Comparison of ENCODE assay signal across 1 cellular context in the genomic region with DNA sequence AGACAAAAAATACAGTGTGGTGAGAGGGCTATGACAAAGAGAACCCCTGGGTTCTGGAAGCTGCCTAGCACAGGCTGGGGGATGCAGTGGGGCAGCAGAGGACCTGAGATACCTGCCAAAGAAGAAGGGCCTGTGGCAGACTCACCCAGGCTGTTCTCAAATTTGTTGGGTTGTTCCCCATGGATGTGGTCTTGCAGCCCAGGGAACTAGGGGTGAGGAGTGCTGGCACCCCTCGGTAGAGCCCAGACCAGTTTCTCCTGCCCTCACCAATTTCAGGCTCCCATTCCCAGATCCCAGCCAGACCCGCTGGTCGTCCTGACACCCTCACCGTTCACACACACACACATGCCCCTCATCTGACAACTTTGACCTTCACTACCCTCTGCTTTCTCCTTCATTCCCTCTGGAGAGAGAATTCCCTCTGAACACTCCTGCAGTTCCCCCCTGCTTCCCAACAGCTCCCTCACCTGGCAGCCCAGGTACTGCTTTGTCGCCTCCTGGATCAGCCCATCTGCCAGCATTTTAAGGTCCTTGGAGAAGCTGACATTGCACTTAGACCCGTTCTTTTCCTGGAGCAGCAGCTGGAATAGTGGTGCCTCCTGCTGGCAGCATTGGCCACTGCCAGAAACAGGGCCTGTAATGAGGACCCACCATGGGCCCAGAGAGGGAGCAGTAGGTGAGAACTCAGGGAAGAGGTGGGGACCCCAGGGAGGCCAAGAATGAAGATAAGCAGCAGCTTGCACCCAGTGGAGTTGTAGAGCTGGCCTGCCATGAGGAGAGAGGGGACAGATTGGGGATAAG.
A peak's percentile ranks its signal among the peaks of the same experiment; 100 is the strongest.
TF ChIP-seq lines count a peak whose summit lies in the region.

No MANE protein-coding gene starts in this region.

TF ChIP-seq in HEK293, 187 proteins besides CTCF, POLR2A, EP300 and RAD21 (continued from another document):
- TF ChIP-seq ZNF580 (tag by site-specific recombination; IDR thresholded peaks at IDR 0.05), result peak; percentile 55; the same call in 1 of the 2 replicates
- TF ChIP-seq IKZF3 (tag by site-specific recombination; IDR thresholded peaks at IDR 0.05), result peak; percentile 85
- TF ChIP-seq ZNF366 (tag by site-specific recombination; conservative IDR thresholded peaks at IDR 0.05), result peak; percentile 63
- TF ChIP-seq, protein P1, sequence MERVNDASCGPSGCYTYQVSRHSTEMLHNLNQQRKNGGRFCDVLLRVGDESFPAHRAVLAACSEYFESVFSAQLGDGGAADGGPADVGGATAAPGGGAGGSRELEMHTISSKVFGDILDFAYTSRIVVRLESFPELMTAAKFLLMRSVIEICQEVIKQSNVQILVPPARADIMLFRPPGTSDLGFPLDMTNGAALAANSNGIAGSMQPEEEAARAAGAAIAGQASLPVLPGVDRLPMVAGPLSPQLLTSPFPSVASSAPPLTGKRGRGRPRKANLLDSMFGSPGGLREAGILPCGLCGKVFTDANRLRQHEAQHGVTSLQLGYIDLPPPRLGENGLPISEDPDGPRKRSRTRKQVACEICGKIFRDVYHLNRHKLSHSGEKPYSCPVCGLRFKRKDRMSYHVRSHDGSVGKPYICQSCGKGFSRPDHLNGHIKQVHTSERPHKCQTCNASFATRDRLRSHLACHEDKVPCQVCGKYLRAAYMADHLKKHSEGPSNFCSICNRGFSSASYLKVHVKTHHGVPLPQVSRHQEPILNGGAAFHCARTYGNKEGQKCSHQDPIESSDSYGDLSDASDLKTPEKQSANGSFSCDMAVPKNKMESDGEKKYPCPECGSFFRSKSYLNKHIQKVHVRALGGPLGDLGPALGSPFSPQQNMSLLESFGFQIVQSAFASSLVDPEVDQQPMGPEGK (tag by site-specific recombination; IDR thresholded peaks at IDR 0.05), result 0 out of 2 replicates have a peak, but pooled peaks have one; percentile 25
- peak; percentile 73 for TF ChIP-seq ZNF654 (tag by site-specific recombination; IDR thresholded peaks at IDR 0.05; ENCODE audit: low read depth)
- TF ChIP-seq GLIS1 (tag by site-specific recombination; IDR thresholded peaks at IDR 0.05), result peak; percentile 55; the same call in 1 of the 2 replicates
- no peak for TF ChIP-seq TCF7L2 (IDR thresholded peaks at IDR 0.05; ENCODE audit: borderline replicate concordance, low read depth, low read length)
- no peak for TF ChIP-seq KLF7 (tag by site-specific recombination; IDR thresholded peaks at IDR 0.05; ENCODE audit: borderline replicate concordance)
- 0 out of 2 replicates have a peak, but pooled peaks have one; percentile 12 for TF ChIP-seq GLIS2 (tag by site-specific recombination; IDR thresholded peaks at IDR 0.05)
- no peak for TF ChIP-seq ZNF704 (tag by site-specific recombination; IDR thresholded peaks at IDR 0.05)
- peak; percentile 90 for TF ChIP-seq ZFP69B (tag by site-specific recombination; IDR thresholded peaks at IDR 0.05)
- no peak for TF ChIP-seq KLF9 (tag by site-specific recombination; IDR thresholded peaks at IDR 0.05; ENCODE audit: low read depth)
- TF ChIP-seq ZNF596 (tag by site-specific recombination; IDR thresholded peaks at IDR 0.05), result no peak
- TF ChIP-seq ZNF701 (tag by site-specific recombination; IDR thresholded peaks at IDR 0.05), result no peak
- no peak for TF ChIP-seq ZNF664 (tag by site-specific recombination; IDR thresholded peaks at IDR 0.05)
- peak; percentile 53; the same call in 1 of the 2 replicates for TF ChIP-seq ZEB2 (tag by site-specific recombination; IDR thresholded peaks at IDR 0.05)
- peak; percentile 79; the same call in 1 of the 2 replicates for TF ChIP-seq ZNF501 (tag by site-specific recombination; IDR thresholded peaks at IDR 0.05)
- TF ChIP-seq ZNF24 (tag by site-specific recombination; IDR thresholded peaks at IDR 0.05), result peak; percentile 64; the same call in 1 of the 2 replicates
- no peak for TF ChIP-seq ZNF560 (tag by site-specific recombination; IDR thresholded peaks at IDR 0.05; ENCODE audit: borderline replicate concordance)
- TF ChIP-seq MYNN (tag by site-specific recombination; IDR thresholded peaks at IDR 0.05; ENCODE audit: borderline replicate concordance), result no peak
- TF ChIP-seq ZXDB (tag by site-specific recombination; IDR thresholded peaks at IDR 0.05), result 0 out of 2 replicates have a peak, but pooled peaks have one; percentile 18
- no peak for TF ChIP-seq ZNF202 (tag by site-specific recombination; IDR thresholded peaks at IDR 0.05; ENCODE audit: borderline replicate concordance)
- TF ChIP-seq ZBTB17 (tag by site-specific recombination; IDR thresholded peaks at IDR 0.05), result peak; percentile 85
- TF ChIP-seq, protein P2, sequence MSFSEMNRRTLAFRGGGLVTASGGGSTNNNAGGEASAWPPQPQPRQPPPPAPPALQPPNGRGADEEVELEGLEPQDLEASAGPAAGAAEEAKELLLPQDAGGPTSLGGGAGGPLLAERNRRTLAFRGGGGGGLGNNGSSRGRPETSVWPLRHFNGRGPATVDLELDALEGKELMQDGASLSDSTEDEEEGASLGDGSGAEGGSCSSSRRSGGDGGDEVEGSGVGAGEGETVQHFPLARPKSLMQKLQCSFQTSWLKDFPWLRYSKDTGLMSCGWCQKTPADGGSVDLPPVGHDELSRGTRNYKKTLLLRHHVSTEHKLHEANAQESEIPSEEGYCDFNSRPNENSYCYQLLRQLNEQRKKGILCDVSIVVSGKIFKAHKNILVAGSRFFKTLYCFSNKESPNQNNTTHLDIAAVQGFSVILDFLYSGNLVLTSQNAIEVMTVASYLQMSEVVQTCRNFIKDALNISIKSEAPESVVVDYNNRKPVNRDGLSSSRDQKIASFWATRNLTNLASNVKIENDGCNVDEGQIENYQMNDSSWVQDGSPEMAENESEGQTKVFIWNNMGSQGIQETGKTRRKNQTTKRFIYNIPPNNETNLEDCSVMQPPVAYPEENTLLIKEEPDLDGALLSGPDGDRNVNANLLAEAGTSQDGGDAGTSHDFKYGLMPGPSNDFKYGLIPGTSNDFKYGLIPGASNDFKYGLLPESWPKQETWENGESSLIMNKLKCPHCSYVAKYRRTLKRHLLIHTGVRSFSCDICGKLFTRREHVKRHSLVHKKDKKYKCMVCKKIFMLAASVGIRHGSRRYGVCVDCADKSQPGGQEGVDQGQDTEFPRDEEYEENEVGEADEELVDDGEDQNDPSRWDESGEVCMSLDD (tag by site-specific recombination; IDR thresholded peaks at IDR 0.05), result peak; percentile 14; the same call in 1 of the 2 replicates
- no peak for TF ChIP-seq ZNF146 (tag by site-specific recombination; IDR thresholded peaks at IDR 0.05)
- TF ChIP-seq PRDM1 (tag by site-specific recombination; IDR thresholded peaks at IDR 0.05), result peak; percentile 89
- peak; percentile 27; the same call in 1 of the 2 replicates for TF ChIP-seq REPIN1 (tag by site-specific recombination; IDR thresholded peaks at IDR 0.05; ENCODE audit: low read depth)
- TF ChIP-seq ZFP41 (tag by site-specific recombination; IDR thresholded peaks at IDR 0.05; ENCODE audit: borderline replicate concordance), result no peak
- TF ChIP-seq ZNF335 (tag by site-specific recombination; conservative IDR thresholded peaks at IDR 0.05), result peak; percentile 47
- TF ChIP-seq PRDM10 (tag by site-specific recombination; IDR thresholded peaks at IDR 0.05), result peak; percentile 97
- peak; percentile 77 for TF ChIP-seq ZNF2 (tag by site-specific recombination; IDR thresholded peaks at IDR 0.05)
- TF ChIP-seq ZNF521 (tag by site-specific recombination; IDR thresholded peaks at IDR 0.05), result no peak
- TF ChIP-seq, protein P3, sequence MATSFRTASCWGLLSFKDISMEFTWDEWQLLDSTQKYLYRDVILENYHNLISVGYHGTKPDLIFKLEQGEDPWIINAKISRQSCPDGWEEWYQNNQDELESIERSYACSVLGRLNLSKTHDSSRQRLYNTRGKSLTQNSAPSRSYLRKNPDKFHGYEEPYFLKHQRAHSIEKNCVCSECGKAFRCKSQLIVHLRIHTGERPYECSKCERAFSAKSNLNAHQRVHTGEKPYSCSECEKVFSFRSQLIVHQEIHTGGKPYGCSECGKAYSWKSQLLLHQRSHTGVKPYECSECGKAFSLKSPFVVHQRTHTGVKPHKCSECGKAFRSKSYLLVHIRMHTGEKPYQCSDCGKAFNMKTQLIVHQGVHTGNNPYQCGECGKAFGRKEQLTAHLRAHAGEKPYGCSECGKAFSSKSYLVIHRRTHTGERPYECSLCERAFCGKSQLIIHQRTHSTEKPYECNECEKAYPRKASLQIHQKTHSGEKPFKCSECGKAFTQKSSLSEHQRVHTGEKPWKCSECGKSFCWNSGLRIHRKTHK (tag by site-specific recombination; IDR thresholded peaks at IDR 0.05), result no peak
- peak; percentile 19; the same call in 1 of the 2 replicates for TF ChIP-seq ZSCAN30 (tag by site-specific recombination; IDR thresholded peaks at IDR 0.05)
- no peak for TF ChIP-seq ZNF324 (tag by site-specific recombination; IDR thresholded peaks at IDR 0.05)
- TF ChIP-seq ZNF600 (tag by site-specific recombination; IDR thresholded peaks at IDR 0.05), result peak; percentile 48; the same call in 1 of the 2 replicates
- TF ChIP-seq ZNF394 (tag by site-specific recombination; IDR thresholded peaks at IDR 0.05; ENCODE audit: borderline replicate concordance), result peak; percentile 84; the same call in 1 of the 2 replicates
- no peak for TF ChIP-seq ZNF776 (tag by site-specific recombination; IDR thresholded peaks at IDR 0.05; ENCODE audit: borderline replicate concordance)
